15 cellular contexts compared by ENCODE assay signal in genomic region chr17:18017958-18018357, GRCh38. TPM values are rescaled to one million over a fixed set of nuclear protein-coding genes. Genes with fewer than 3 reads are reported as not detected.
DNase-seq lines count a peak whose midpoint lies in the region; ATAC-seq and TF ChIP-seq lines count a peak whose summit lies in the region.
"Had no signal": no experiment of that assay in that cellular context is flagged by ENCODE, and none has a peak within 500 bp of the region (broad histone marks: within the 10 kb centered on the region; RNA-seq: fewer than 3 reads in every experiment).

No MANE protein-coding gene starts in this region.

- peak overlapping the region; percentile 55; the same call in 1 of the 2 replicates for H3K9ac ChIP-seq in BLaER1

- H3K36me3 Mint-ChIP-seq in WTC11 (no peaks in the 10 kb centered on the region), nephron progenitor cell (ENCODE audit: low read depth) (no peaks in the 10 kb centered on the region)

- peak overlapping the region; percentile 9; the same call in 1 of the 2 replicates for H3K4me3 ChIP-seq in BLaER1
- H3K4me3 ChIP-seq in fibroblast of villous mesenchyme (ENCODE audit: low read depth, low read length), result no peak overlapping the region
- H3K4me3 ChIP-seq in uterus, result no peak overlapping the region
- no peak overlapping the region for H3K4me3 ChIP-seq in aorta (ENCODE audit: low read length in 2 of 2)
- H3K4me3 ChIP-seq: A549, lower lobe of right lung, tibial nerve had no signal

- CTCF ChIA-PET in WTC11 (lab: Charles Lee), result interaction anchor here (0.9 kb wide), 1 partner anchor 13 kb away, joined by 3 read pairs; no protein-coding TSS in a partner anchor

- H3K27me3 ChIP-seq in BLaER1, result no peaks in the 10 kb centered on the region
- H3K27me3 ChIP-seq in uterus, result no peaks in the 10 kb centered on the region
- H3K27me3 ChIP-seq in aorta (ENCODE audit: control insufficient read depth in 1 of 2, insufficient read depth in 2 of 2, low read length in 1 of 2), result no peaks in the 10 kb centered on the region
- H3K27me3 ChIP-seq: tibial nerve had no signal

- peaks cover 12% of the 10 kb centered on the region for H4K20me1 ChIP-seq in BLaER1

- POLR2A ChIA-PET in WTC11 (lab: Charles Lee), result no interaction called here

- H3K4me1 ChIP-seq in BLaER1 (peaks cover 60% of the 10 kb centered on the region), uterus (no peaks in the 10 kb centered on the region), aorta (ENCODE audit: control insufficient read depth in 1 of 2, insufficient read depth in 2 of 2, low read length in 2 of 2) (no peaks in the 10 kb centered on the region)
- H3K4me1 ChIP-seq: A549, lower lobe of right lung had no signal

- peak overlapping the region; percentile 88 for H3K4me2 ChIP-seq in BLaER1
- H3K4me2 ChIP-seq: A549 had no signal

- TF ChIP-seq CTCF in WTC11 (IDR thresholded peaks at IDR 0.05) (no peak), fibroblast of villous mesenchyme (IDR thresholded peaks at IDR 0.05; ENCODE audit: insufficient read depth, low read depth, low read length) (no peak), nephron progenitor cell (IDR thresholded peaks at IDR 0.05) (no peak), uterus (IDR thresholded peaks at IDR 0.05) (no peak)

- TF ChIP-seq POLR2A in uterus (IDR thresholded peaks at IDR 0.05), result no peak

- H3K36me3 ChIP-seq in BLaER1 (peaks cover 20% of the 10 kb centered on the region), uterus (no peaks in the 10 kb centered on the region), aorta (ENCODE audit: control insufficient read depth in 1 of 2, insufficient read depth in 2 of 2, low read length in 1 of 2) (peaks cover 0 to 1% of the 10 kb centered on the region in 2 donors)

- DNase-seq in WTC11 (ENCODE audit: low spot score), result no peak
- DNase-seq in fibroblast of villous mesenchyme (ENCODE audit: low read depth), result peak; percentile 68
- no peak for DNase-seq in nephron progenitor cell
- DNase-seq in uterus, result no peak
- no peak for DNase-seq in aorta
- DNase-seq: CD4-positive, alpha-beta T cell; lower lobe of right lung; natural killer cell; NCI-H146; NCI-H510A treated with DMSO at 0.1 percent for 48 hours had no signal

- H3K4me3 Mint-ChIP-seq in WTC11, result no peak overlapping the region
- no peak overlapping the region for H3K4me3 Mint-ChIP-seq in nephron progenitor cell
- H3K4me3 Mint-ChIP-seq: CD4-positive, alpha-beta T cell; natural killer cell had no signal

- no peaks in the 10 kb centered on the region for H3K27me3 Mint-ChIP-seq in WTC11 (ENCODE audit: low read depth)
- H3K27me3 Mint-ChIP-seq in nephron progenitor cell (ENCODE audit: low read depth, poor library complexity), result no peaks in the 10 kb centered on the region
- H3K27me3 Mint-ChIP-seq: CD4-positive, alpha-beta T cell had no signal

- ATAC-seq in WTC11 (no peak), HG03432 (IDR thresholded peaks at IDR 0.05; ENCODE audit: unreplicated experiment) (no peak), HG02610 (IDR thresholded peaks at IDR 0.05; ENCODE audit: unreplicated experiment) (no peak), aorta (ENCODE audit: low FRiP score) (no peak)
- ATAC-seq: natural killer cell had no signal

- H3K27ac Mint-ChIP-seq in WTC11 (peak overlapping the region; percentile 69), nephron progenitor cell (peak overlapping the region; percentile 86)
- H3K27ac Mint-ChIP-seq: CD4-positive, alpha-beta T cell; natural killer cell had no signal

- H3K27ac ChIP-seq in BLaER1, result peak overlapping the region; percentile 64
- H3K27ac ChIP-seq in uterus, result no peak overlapping the region
- no peak overlapping the region for H3K27ac ChIP-seq in aorta (ENCODE audit: low read depth in 1 of 2, low read length in 2 of 2)
- H3K27ac ChIP-seq: A549, lower lobe of right lung had no signal

- H3K4me1 Mint-ChIP-seq in WTC11 (peaks cover 4% of the 10 kb centered on the region; the same call in 1 of the 2 replicates), nephron progenitor cell (peaks cover 8% of the 10 kb centered on the region)
- H3K4me1 Mint-ChIP-seq: natural killer cell had no signal

- H3K9me3 Mint-ChIP-seq in WTC11, result no peaks in the 10 kb centered on the region
- H3K9me3 Mint-ChIP-seq in nephron progenitor cell, result no peaks in the 10 kb centered on the region
- H3K9me3 Mint-ChIP-seq: CD4-positive, alpha-beta T cell; natural killer cell had no signal

- H3K9me3 ChIP-seq in BLaER1 (no peaks in the 10 kb centered on the region), uterus (no peaks in the 10 kb centered on the region), aorta (ENCODE audit: control insufficient read depth, low read length) (no peaks in the 10 kb centered on the region)
- H3K9me3 ChIP-seq: A549, lower lobe of right lung, tibial nerve had no signal

- 71 to 76% methylated on average over 3 of the region's 3 CpGs for WGBS in aorta, 2 donors

- intact Hi-C loops in uterus (cut with DNase I; ENCODE audit: low total_unique reads), result no loop called here
- intact Hi-C loops in aorta (cut with DNase I), result no loop called here

TF ChIP-seq in WTC11, 78 proteins besides CTCF, POLR2A, EP300 and RAD21:
- TF ChIP-seq E2F1 (CRISPR knock-in tag; IDR thresholded peaks at IDR 0.05) (no peak), FOXJ3 (CRISPR knock-in tag; IDR thresholded peaks at IDR 0.05; ENCODE audit: borderline replicate concordance) (no peak), ZNF219 (CRISPR knock-in tag; IDR thresholded peaks at IDR 0.05; ENCODE audit: borderline replicate concordance) (no peak), PRRX2 (CRISPR knock-in tag; IDR thresholded peaks at IDR 0.05) (no peak), ELF4 (CRISPR knock-in tag; IDR thresholded peaks at IDR 0.05; ENCODE audit: low read depth) (no peak), GTF2I (CRISPR knock-in tag; conservative IDR thresholded peaks at IDR 0.05) (no peak), CREB1 (CRISPR knock-in tag; IDR thresholded peaks at IDR 0.05) (no peak), NFE2L1 (CRISPR knock-in tag; IDR thresholded peaks at IDR 0.05) (no peak), CBFB (CRISPR knock-in tag; IDR thresholded peaks at IDR 0.05; ENCODE audit: low read depth) (no peak), E2F4 (CRISPR knock-in tag; IDR thresholded peaks at IDR 0.05; ENCODE audit: borderline replicate concordance, low read depth) (no peak), SMAD4 (CRISPR knock-in tag; IDR thresholded peaks at IDR 0.05) (no peak)
- TF ChIP-seq, protein P1, sequence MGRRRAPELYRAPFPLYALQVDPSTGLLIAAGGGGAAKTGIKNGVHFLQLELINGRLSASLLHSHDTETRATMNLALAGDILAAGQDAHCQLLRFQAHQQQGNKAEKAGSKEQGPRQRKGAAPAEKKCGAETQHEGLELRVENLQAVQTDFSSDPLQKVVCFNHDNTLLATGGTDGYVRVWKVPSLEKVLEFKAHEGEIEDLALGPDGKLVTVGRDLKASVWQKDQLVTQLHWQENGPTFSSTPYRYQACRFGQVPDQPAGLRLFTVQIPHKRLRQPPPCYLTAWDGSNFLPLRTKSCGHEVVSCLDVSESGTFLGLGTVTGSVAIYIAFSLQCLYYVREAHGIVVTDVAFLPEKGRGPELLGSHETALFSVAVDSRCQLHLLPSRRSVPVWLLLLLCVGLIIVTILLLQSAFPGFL (CRISPR knock-in tag; IDR thresholded peaks at IDR 0.05; ENCODE audit: borderline replicate concordance), result no peak
TF ChIP-seq in WTC11: peak in this region for 0.

RNA-seq across cellular contexts. Expression of gene ATPAF2, which starts 21.0 kb away (rescaled TPM):
- total RNA-seq in WTC11 (2021) (32.2 to 36.8 TPM (median 33.5 TPM) in 3 replicates), fibroblast of villous mesenchyme (13.0 and 15.5 TPM in 2 replicates), uterus (100 to 1,000 TPM in 1 of 4 donors, 10 to 100 TPM in 2, 1 to 10 TPM in 1; 7.9 to 166 (median 20.6) TPM), aorta (10 to 100 TPM; 16.3 to 19.9 TPM)
- polyA plus RNA-seq in aorta, result 10 to 100 TPM in 1 of 2 donors, 1 to 10 TPM in 1; 7.1 to 18.4 TPM

RNA-seq across cellular contexts. Expression of gene GID4, which starts 21.2 kb away (rescaled TPM):
- 15.4 to 16.0 TPM (median 15.7 TPM) in 3 replicates for total RNA-seq in WTC11 (2021)
- total RNA-seq in fibroblast of villous mesenchyme, result 6.8 and 7.8 TPM in 2 replicates
- total RNA-seq in uterus, result 10 to 100 TPM in 3 of 4 donors, 1 to 10 TPM in 1; 2.6 to 22.1 (median 13.4) TPM
- total RNA-seq in aorta, result 10 to 100 TPM; 11.4 to 14.1 TPM
- polyA plus RNA-seq in aorta, result 1 to 10 TPM; 7.5 to 8.1 TPM

RNA-seq across cellular contexts. Expression of gene DRC3, which starts 45.3 kb away (rescaled TPM):
- 0.34 to 0.48 TPM (median 0.42 TPM) in 3 replicates for total RNA-seq in WTC11 (2021)
- under 0.01 and 0.97 TPM in 2 replicates for total RNA-seq in fibroblast of villous mesenchyme
- total RNA-seq in uterus, result 10 to 100 TPM in 3 of 4 donors, 1 to 10 TPM in 1; 7.7 to 18.5 (median 13.6) TPM
- total RNA-seq in aorta, result 1 to 10 TPM; 2.0 to 2.8 TPM
- polyA plus RNA-seq in aorta, result 1 to 10 TPM; 1.4 to 7.9 TPM

RNA-seq across cellular contexts. Expression of gene TOM1L2, which starts 45.8 kb away (rescaled TPM):
- total RNA-seq in WTC11 (2021), result 5.2 to 6.7 TPM (median 6.4 TPM) in 3 replicates
- total RNA-seq in fibroblast of villous mesenchyme, result 29.0 and 34.1 TPM in 2 replicates
- total RNA-seq in uterus, result 10 to 100 TPM; 15.6 to 85.9 (median 34.9) TPM
- total RNA-seq in aorta, result 10 to 100 TPM; 70.4 to 74.9 TPM
- polyA plus RNA-seq in aorta, result 10 to 100 TPM; 11.9 to 39.1 TPM
